Comparison of ENCODE assay signal across 9 cellular contexts in genomic region chr10:116690356-116691078, GRCh38. TPM values are rescaled to one million over a fixed set of nuclear protein-coding genes. Genes with fewer than 3 reads are reported as not detected.
DNase-seq lines count a peak whose midpoint lies in the region; ATAC-seq and TF ChIP-seq lines count a peak whose summit lies in the region.
"Had no signal": no experiment of that assay in that cellular context is flagged by ENCODE, and none has a peak within 500 bp of the region (broad histone marks: within the 10 kb centered on the region; RNA-seq: fewer than 3 reads in every experiment).

No MANE protein-coding gene starts in this region.

- TF ChIP-seq EP300 in gastroesophageal sphincter (IDR thresholded peaks at IDR 0.05) = no peak
- TF ChIP-seq EP300 in suprapubic skin (IDR thresholded peaks at IDR 0.05) = no peak

- H3K9me3 ChIP-seq in WERI-Rb-1 (ENCODE audit: severe bottlenecking) = no peaks in the 10 kb centered on the region
- H3K9me3 ChIP-seq in gastroesophageal sphincter = no peaks in the 10 kb centered on the region
- H3K9me3 ChIP-seq in suprapubic skin = no peaks in the 10 kb centered on the region

- H3K4me1 ChIP-seq in gastroesophageal sphincter (peaks cover 0 to 65% (median 20%) of the 10 kb centered on the region in 3 donors), suprapubic skin (peaks cover 2% of the 10 kb centered on the region)

- WGBS in gastroesophageal sphincter (ENCODE audit: low coverage in 1 of 2), 2 donors = 37 to 48% methylated on average over 12 of the region's 12 CpGs
- WGBS in suprapubic skin = 76% methylated on average over 12 of the region's 12 CpGs

- H3K27me3 ChIP-seq in WERI-Rb-1 (ENCODE audit: insufficient read depth, low read depth, severe bottlenecking) (no peaks in the 10 kb centered on the region), gastroesophageal sphincter (no peaks in the 10 kb centered on the region), suprapubic skin (no peaks in the 10 kb centered on the region)

- TF ChIP-seq CTCF in WERI-Rb-1 (IDR thresholded peaks at IDR 0.05; ENCODE audit: low read depth, low read length) (peak; percentile 42; the same call in 1 of the 2 replicates), gastroesophageal sphincter (IDR thresholded peaks at IDR 0.05) (peak in 3 of 4 experiments; percentile 37 to 61 (median 56)), nephron progenitor cell (IDR thresholded peaks at IDR 0.05) (no peak), suprapubic skin (IDR thresholded peaks at IDR 0.05) (no peak)

- peak; percentile 39 for DNase-seq in 8988T
- peak; percentile 26 for DNase-seq in WERI-Rb-1
- DNase-seq in nephron progenitor cell = peak; percentile 41
- DNase-seq in suprapubic skin (ENCODE audit: low spot score in 2 of 2) = no peak

- H3K27ac ChIP-seq in WERI-Rb-1 = no peak overlapping the region
- H3K27ac ChIP-seq in gastroesophageal sphincter = peak overlapping the region in 3 of 4 donors; percentile 44 to 56 (median 47)
- H3K27ac ChIP-seq in suprapubic skin = no peak overlapping the region

- H3K4me3 ChIP-seq in WERI-Rb-1 (ENCODE audit: low read depth, low read length) = no peak overlapping the region
- H3K4me3 ChIP-seq in gastroesophageal sphincter = no peak overlapping the region
- no peak overlapping the region for H3K4me3 ChIP-seq in suprapubic skin

- H3K36me3 Mint-ChIP-seq in nephron progenitor cell (ENCODE audit: low read depth) = no peaks in the 10 kb centered on the region

- peaks cover 70% of the 10 kb centered on the region for H3K4me1 Mint-ChIP-seq in nephron progenitor cell

- H3K36me3 ChIP-seq in WERI-Rb-1 = no peaks in the 10 kb centered on the region; the same call in 1 of the 2 replicates
- peaks cover 0 to 5% of the 10 kb centered on the region in 2 donors for H3K36me3 ChIP-seq in gastroesophageal sphincter
- H3K36me3 ChIP-seq in suprapubic skin = no peaks in the 10 kb centered on the region

- H3K27ac Mint-ChIP-seq in nephron progenitor cell = no peak overlapping the region

- no peaks in the 10 kb centered on the region for H3K9me3 Mint-ChIP-seq in nephron progenitor cell

- H3K27me3 Mint-ChIP-seq in nephron progenitor cell (ENCODE audit: low read depth, poor library complexity) = peaks cover 59% of the 10 kb centered on the region

- TF ChIP-seq POLR2A in gastroesophageal sphincter (IDR thresholded peaks at IDR 0.05) (no peak), suprapubic skin (IDR thresholded peaks at IDR 0.05) (no peak)

- H3K4me3 Mint-ChIP-seq in nephron progenitor cell = no peak overlapping the region

- peak; percentile 56 for ATAC-seq in gastroesophageal sphincter
- no peak for ATAC-seq in HG02571 (IDR thresholded peaks at IDR 0.05; ENCODE audit: unreplicated experiment)
- no peak for ATAC-seq in GM18502 (IDR thresholded peaks at IDR 0.05; ENCODE audit: poor library complexity, unreplicated experiment)
- no peak for ATAC-seq in HG03025 (IDR thresholded peaks at IDR 0.05; ENCODE audit: low FRiP score, unreplicated experiment)
- ATAC-seq: activated CD4-positive, CD25-positive, alpha-beta regulatory T cell treated with anti-CD3 and anti-CD28 coated beads, Interleukin-2, amount 50 U/mL, for 24 hours had no signal

RNA-seq across cellular contexts. Expression of gene HSPA12A, which starts 51.8 kb away (rescaled TPM):
- total RNA-seq in gastroesophageal sphincter = 10 to 100 TPM; 12.3 to 26.3 (median 20.6) TPM
- total RNA-seq in suprapubic skin = 10 to 100 TPM in 3 of 4 donors, 1 to 10 TPM in 1; 9.6 to 26.6 (median 18.2) TPM

Comparison
In these comparisons a context has a peak if more than half of its experiments do, and no peak if none do; other contexts are left out.
1. DNase-seq: peak in 8988T (single experiment), WERI-Rb-1 (single experiment) and nephron progenitor cell (single experiment); none in suprapubic skin (0 of 2).
2. H3K27ac ChIP-seq: peak in gastroesophageal sphincter (3 of 4); none in WERI-Rb-1 (single experiment) and suprapubic skin (single experiment).
3. CTCF ChIP-seq: peak in WERI-Rb-1 (single experiment) and gastroesophageal sphincter (3 of 4); none in nephron progenitor cell (single experiment) and suprapubic skin (0 of 2).